Comparison of ENCODE assay signal across 19 cellular contexts in the genomic region with DNA sequence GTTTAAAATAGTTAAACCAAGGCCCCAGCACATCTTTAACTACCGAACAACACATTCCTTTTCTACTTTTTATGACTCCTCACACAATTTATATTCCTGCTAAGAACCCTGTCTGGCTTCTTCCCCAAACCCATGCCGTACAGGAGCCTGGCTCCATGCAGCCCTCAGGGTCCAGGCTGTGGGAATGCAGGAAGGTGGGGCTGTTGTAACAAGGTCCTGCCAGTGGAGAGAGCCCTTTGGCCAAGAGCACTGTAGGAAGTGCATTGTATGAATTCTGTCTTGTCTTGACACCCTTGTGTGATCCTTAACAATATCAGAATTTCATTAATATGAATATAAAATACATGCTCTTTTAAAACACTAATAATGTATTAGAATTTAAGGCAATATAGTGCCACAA.
DNase-seq lines count a peak whose midpoint lies in the region; ATAC-seq and TF ChIP-seq lines count a peak whose summit lies in the region.
"Had no signal": no experiment of that assay in that cellular context is flagged by ENCODE, and none has a peak within 500 bp of the region (broad histone marks: within the 10 kb centered on the region; RNA-seq: fewer than 3 reads in every experiment).

No MANE protein-coding gene starts in this region.

- H3K4me2 ChIP-seq in mesendoderm (ENCODE audit: low read length): no peak overlapping the region
- H3K4me2 ChIP-seq: BLaER1 had no signal

- H3K27ac Mint-ChIP-seq in Calu3 (ENCODE audit: unreplicated experiment): no peak overlapping the region
- H3K27ac Mint-ChIP-seq: activated T-helper 1 cell treated with anti-CD3 and anti-CD28 coated beads, Interleukin-12 subunit alpha, Interleukin-12 subunit beta, Interleukin-2, Interleukin-4 antibody, amounts not matched to agents 30 ng/mL and 10 ng/mL and 1 ng/mL, durations not matched to agents 14 hours and 24 hours and 36 hours; naive thymus-derived CD4-positive, alpha-beta T cell; T-helper 2 cell treated with Interferon-gamma antibody and Interleukin-4, amounts not matched to agents 5 μg/mL and 100 μg/mL, for 36 hours had no signal

- H3K27ac ChIP-seq in mesendoderm (ENCODE audit: low read depth, low read length): no peak overlapping the region
- H3K27ac ChIP-seq: BLaER1, breast epithelium, stomach had no signal

- no peak overlapping the region for H3K56ac ChIP-seq in mesendoderm (ENCODE audit: low read length)

- no peaks in the 10 kb centered on the region for H3K79me2 ChIP-seq in mesendoderm (ENCODE audit: control insufficient read depth, insufficient read depth, low read length)

- CTCF ChIA-PET in Calu3 (lab: Charles Lee): no interaction called here

- peaks cover 2% of the 10 kb centered on the region for H3K9me3 Mint-ChIP-seq in Calu3 (ENCODE audit: low read depth, unreplicated experiment)
- H3K9me3 Mint-ChIP-seq: T-helper 2 cell treated with Interferon-gamma antibody and Interleukin-4, amounts not matched to agents 5 μg/mL and 100 μg/mL, for 36 hours had no signal

- 100% methylated on average over 1 of the region's 2 CpGs for WGBS in mesendoderm (ENCODE audit: extremely low coverage, insufficient coverage, low lambda C conversion rate)

- no peak overlapping the region for H3K4ac ChIP-seq in mesendoderm (ENCODE audit: low read depth, low read length)

- H3K4me1 ChIP-seq in mesendoderm (ENCODE audit: control insufficient read depth, low read depth, low read length): no peaks in the 10 kb centered on the region
- H3K4me1 ChIP-seq: BLaER1, breast epithelium, stomach had no signal

- ATAC-seq in GM21737 (IDR thresholded peaks at IDR 0.05; ENCODE audit: unreplicated experiment): no peak
- ATAC-seq: naive thymus-derived CD4-positive, alpha-beta T cell had no signal

- H3K4me3 ChIP-seq in mesendoderm (ENCODE audit: low read length): no peak overlapping the region
- H3K4me3 ChIP-seq: BLaER1, breast epithelium, stomach had no signal

- H3K79me1 ChIP-seq in mesendoderm (ENCODE audit: low read length): no peaks in the 10 kb centered on the region

- H4K8ac ChIP-seq in mesendoderm (ENCODE audit: low read depth, low read length): no peak overlapping the region

- no peak overlapping the region for H2BK15ac ChIP-seq in mesendoderm (replicated peaks; ENCODE audit: low read depth)

- H3K27me3 ChIP-seq in mesendoderm (ENCODE audit: insufficient read depth, low read length, poor library complexity): no peaks in the 10 kb centered on the region
- H3K27me3 ChIP-seq: BLaER1, breast epithelium, stomach had no signal

- H2AK5ac ChIP-seq in mesendoderm (ENCODE audit: low read length): no peak overlapping the region

- no peak overlapping the region for H3K4me3 Mint-ChIP-seq in Calu3 (ENCODE audit: low read depth, unreplicated experiment)
- H3K4me3 Mint-ChIP-seq: activated T-helper 1 cell treated with anti-CD3 and anti-CD28 coated beads, Interleukin-12 subunit alpha, Interleukin-12 subunit beta, Interleukin-2, Interleukin-4 antibody, amounts not matched to agents 30 ng/mL and 10 ng/mL and 1 ng/mL, durations not matched to agents 14 hours and 24 hours and 36 hours; naive thymus-derived CD4-positive, alpha-beta T cell; T-helper 2 cell treated with Interferon-gamma antibody and Interleukin-4, amounts not matched to agents 5 μg/mL and 100 μg/mL, for 36 hours had no signal

- no peak overlapping the region for H2BK5ac ChIP-seq in mesendoderm (ENCODE audit: low read length)

- H2BK120ac ChIP-seq in mesendoderm (ENCODE audit: low read depth, low read length): no peak overlapping the region

- no peaks in the 10 kb centered on the region for H3K36me3 Mint-ChIP-seq in Calu3 (ENCODE audit: insufficient read depth, unreplicated experiment)
- H3K36me3 Mint-ChIP-seq: naive thymus-derived CD4-positive, alpha-beta T cell had no signal

- H4K5ac ChIP-seq in mesendoderm (ENCODE audit: low read length): no peak overlapping the region

- TF ChIP-seq CTCF in Calu3 (IDR thresholded peaks at IDR 0.05; ENCODE audit: unreplicated experiment): no peak
- TF ChIP-seq CTCF in GM20000 (IDR thresholded peaks at IDR 0.05; ENCODE audit: extremely low read depth, missing control alignments): no peak

- no peak overlapping the region for H3K23ac ChIP-seq in mesendoderm (ENCODE audit: low read length)

- no peak overlapping the region for H3K9ac ChIP-seq in mesendoderm (ENCODE audit: low read length)
- H3K9ac ChIP-seq: BLaER1 had no signal

- peak; percentile 17 for DNase-seq in Calu3
- peak; percentile 10 for DNase-seq in HuH-7 (ENCODE audit: low spot score)
- DNase-seq in astrocyte of the hippocampus (ENCODE audit: low read depth, low spot score): peak; percentile 20
- peak; percentile 69 for DNase-seq in mesendoderm
- no peak for DNase-seq in central memory CD4-positive, alpha-beta T cell
- DNase-seq in GM20000 (ENCODE audit: low spot score): no peak
- DNase-seq: activated CD4-positive, CD25-positive, alpha-beta regulatory T cell treated with anti-CD3 and anti-CD28 coated beads, Interleukin-2, amount 50 U/mL, for 72 hours; DMS153; effector CD4-positive, alpha-beta T cell; IMR-90; mammary epithelial cell; naive thymus-derived CD4-positive, alpha-beta T cell; NCI-H2081; stomach had no signal

- H3K36me3 ChIP-seq in mesendoderm (ENCODE audit: control insufficient read depth, insufficient read depth, low read length): no peaks in the 10 kb centered on the region
- H3K36me3 ChIP-seq: BLaER1, breast epithelium, stomach had no signal

- BruUV-seq in Calu3 (replicated peaks; lab: Mats Ljungman, UMichigan): no TSS peak

- no peak overlapping the region for H3K18ac ChIP-seq in mesendoderm (ENCODE audit: low read length)

- intact Hi-C loops in Calu3 (cut with micrococcal nuclease; ENCODE audit: unreplicated experiment): no loop called here

- H3K4me1 Mint-ChIP-seq in Calu3 (ENCODE audit: low read depth, unreplicated experiment): no peaks in the 10 kb centered on the region
- H3K4me1 Mint-ChIP-seq: naive thymus-derived CD4-positive, alpha-beta T cell had no signal

- H3K27me3 Mint-ChIP-seq in Calu3 (ENCODE audit: unreplicated experiment): no peaks in the 10 kb centered on the region

Comparison
In these comparisons a context has a peak if more than half of its experiments do, and no peak if none do; other contexts are left out.
1. DNase-seq: peak in Calu3 (single experiment), HuH-7 (single experiment), astrocyte of the hippocampus (single experiment) and mesendoderm (single experiment); none in central memory CD4-positive, alpha-beta T cell (single experiment) and GM20000 (single experiment).